ENCODE assay signal across 8 cellular contexts in genomic region chr3:42025388-42026138, GRCh38.
DNase-seq lines count a peak whose midpoint lies in the region; ATAC-seq and TF ChIP-seq lines count a peak whose summit lies in the region.

No MANE protein-coding gene starts in this region.

- H3K9ac ChIP-seq in parathyroid adenoma: no peak overlapping the region

- H3K9me3 ChIP-seq in left ventricle myocardium inferior (replicated peaks) (no peaks in the 10 kb centered on the region), parathyroid adenoma (ENCODE audit: control insufficient read depth, low read length) (no peaks in the 10 kb centered on the region)

- intact Hi-C loops in left ventricle myocardium inferior (cut with micrococcal nuclease): no loop called here

- H3K4me2 ChIP-seq in parathyroid adenoma (ENCODE audit: low read length): peak overlapping the region; percentile 27

- peak overlapping the region; percentile 58 for H2AFZ ChIP-seq in parathyroid adenoma

- peak overlapping the region; percentile 46 for H3K4me3 ChIP-seq in left ventricle myocardium inferior
- H3K4me3 ChIP-seq in parathyroid adenoma (ENCODE audit: low read depth, low read length): peak overlapping the region; percentile 25

- ATAC-seq in HG03342 (IDR thresholded peaks at IDR 0.05; ENCODE audit: unreplicated experiment) (peak; percentile 48), HG02938 (IDR thresholded peaks at IDR 0.05; ENCODE audit: unreplicated experiment) (no peak)

- TF ChIP-seq CTCF in left ventricle myocardium inferior (IDR thresholded peaks at IDR 0.05; ENCODE audit: borderline replicate concordance): no peak
- no peak for TF ChIP-seq CTCF in parathyroid adenoma (IDR thresholded peaks at IDR 0.05)

- H3K27ac ChIP-seq in angular gyrus (ENCODE audit: low read depth, low read length) (peak overlapping the region; percentile 65), left ventricle myocardium inferior (replicated peaks) (peak overlapping the region; percentile 98), parathyroid adenoma (peak overlapping the region; percentile 84)

- peak; percentile 21 for DNase-seq in stimulated activated CD4-positive, alpha-beta T cell treated with anti-CD3 and anti-CD28 coated beads, Interleukin-15, amount 100 ng/mL, for 24 hours
- DNase-seq in stimulated activated CD4-positive, alpha-beta T cell treated with anti-CD3 and anti-CD28 coated beads, Interleukin-4, amount 100 ng/mL, for 24 hours: no peak
- DNase-seq in NCI-H524 (lab: John Stamatoyannopoulos, UW) (peak; percentile 97 to 98), left ventricle myocardium inferior (peak; percentile 91)

- no peaks in the 10 kb centered on the region for H3K36me3 ChIP-seq in left ventricle myocardium inferior
- no peaks in the 10 kb centered on the region for H3K36me3 ChIP-seq in parathyroid adenoma (ENCODE audit: control insufficient read depth, insufficient read depth, low read length)

- peaks cover 29% of the 10 kb centered on the region for H3K79me2 ChIP-seq in parathyroid adenoma

- H3K4me1 ChIP-seq in left ventricle myocardium inferior (peaks cover 87% of the 10 kb centered on the region), parathyroid adenoma (peaks cover 24% of the 10 kb centered on the region)

- H3K27me3 ChIP-seq in left ventricle myocardium inferior (ENCODE audit: low read depth): no peaks in the 10 kb centered on the region
- no peaks in the 10 kb centered on the region for H3K27me3 ChIP-seq in parathyroid adenoma (ENCODE audit: control insufficient read depth, insufficient read depth, low read length)
